In genomic region chr10:69936091-69936490, GRCh38 we compare ENCODE assay signal across 2 cellular contexts.
TF ChIP-seq lines count a peak whose summit lies in the region.

No MANE protein-coding gene starts in this region.

TF ChIP-seq in GM23338, 12 proteins besides CTCF, POLR2A, EP300 and RAD21 (continued from another document):
- no peak for TF ChIP-seq REST (IDR thresholded peaks at IDR 0.05; ENCODE audit: unreplicated experiment)
- no peak for TF ChIP-seq EZH2 (IDR thresholded peaks at IDR 0.05; ENCODE audit: low read depth, unreplicated experiment)

TF ChIP-seq in SK-N-SH treated with all-trans-retinoic acid at 6 μM for 48 hours, 23 proteins besides CTCF, POLR2A, EP300 and RAD21 (continued from another document):
- no peak for TF ChIP-seq CSRNP3 (CRISPR knock-in tag; IDR thresholded peaks at IDR 0.05)
- TF ChIP-seq RARB (CRISPR knock-in tag; IDR thresholded peaks at IDR 0.05), result no peak
- no peak for TF ChIP-seq ZNF565 (CRISPR knock-in tag; conservative IDR thresholded peaks at IDR 0.05; ENCODE audit: low read depth)
- TF ChIP-seq CREB5 (CRISPR knock-in tag; IDR thresholded peaks at IDR 0.05; ENCODE audit: low read depth), result no peak
- no peak for TF ChIP-seq TOX (CRISPR knock-in tag; IDR thresholded peaks at IDR 0.05; ENCODE audit: borderline replicate concordance)
- TF ChIP-seq ISL1 (CRISPR knock-in tag; IDR thresholded peaks at IDR 0.05), result no peak
